Comparison of ENCODE assay signal across 9 cellular contexts in genomic region chr12:118714051-118714460, GRCh38.
DNase-seq lines count a peak whose midpoint lies in the region; ATAC-seq and TF ChIP-seq lines count a peak whose summit lies in the region.
"Had no signal": no experiment of that assay in that cellular context is flagged by ENCODE, and none has a peak within 500 bp of the region (broad histone marks: within the 10 kb centered on the region; RNA-seq: fewer than 3 reads in every experiment).

No MANE protein-coding gene starts in this region.

- H3K36me3 ChIP-seq in SJCRH30: no peaks in the 10 kb centered on the region

- no peaks in the 10 kb centered on the region for H3K4me1 ChIP-seq in SJCRH30

- H3K27me3 ChIP-seq in SJCRH30: no peaks in the 10 kb centered on the region

- peak; percentile 89 for ATAC-seq in GM21390 (IDR thresholded peaks at IDR 0.05; ENCODE audit: unreplicated experiment)

- H3K4me3 ChIP-seq in NB4 (ENCODE audit: low read depth, low read length): no peak overlapping the region
- no peak overlapping the region for H3K4me3 ChIP-seq in SJCRH30

- no peak for TF ChIP-seq POLR2A in NB4 (IDR thresholded peaks at IDR 0.05; ENCODE audit: extremely low read depth, insufficient read length)

- peak; percentile 87 for TF ChIP-seq CTCF in NB4 (IDR thresholded peaks at IDR 0.05; ENCODE audit: low read depth, low read length)

- H3K9me3 ChIP-seq in SJCRH30 (replicated peaks): no peaks in the 10 kb centered on the region

- H3K27ac ChIP-seq in SJCRH30: no peak overlapping the region

- peak; percentile 31 for DNase-seq in DMS79 treated with DMSO at 0.1 percent for 48 hours (lab: John Stamatoyannopoulos, UW)
- no peak for DNase-seq in DMS79 (lab: John Stamatoyannopoulos, UW)
- DNase-seq in NB4 (ENCODE audit: low read depth): peak; percentile 84
- peak; percentile 58 to 72 for DNase-seq in SJCRH30
- DNase-seq in iPS DF 19.7 (ENCODE audit: low read depth, low spot score): peak; percentile 38
- DNase-seq in NCI-H1048 (lab: John Stamatoyannopoulos, UW): no peak
- no peak for DNase-seq in cerebellar nuclear complex (lab: John Stamatoyannopoulos, UW)
- DNase-seq: activated B cell treated with CpG ODN at 0.5 μM for 24 hours had no signal

Comparison
In these comparisons a context has a peak if more than half of its experiments do, and no peak if none do; other contexts are left out.
1. DNase-seq: peak in DMS79 treated with DMSO at 0.1 percent for 48 hours (single experiment), NB4 (single experiment), SJCRH30 (2 of 2) and iPS DF 19.7 (single experiment); none in DMS79 (single experiment), NCI-H1048 (single experiment) and cerebellar nuclear complex (0 of 2).